Comparison of ENCODE assay signal across 9 cellular contexts in the genomic region with DNA sequence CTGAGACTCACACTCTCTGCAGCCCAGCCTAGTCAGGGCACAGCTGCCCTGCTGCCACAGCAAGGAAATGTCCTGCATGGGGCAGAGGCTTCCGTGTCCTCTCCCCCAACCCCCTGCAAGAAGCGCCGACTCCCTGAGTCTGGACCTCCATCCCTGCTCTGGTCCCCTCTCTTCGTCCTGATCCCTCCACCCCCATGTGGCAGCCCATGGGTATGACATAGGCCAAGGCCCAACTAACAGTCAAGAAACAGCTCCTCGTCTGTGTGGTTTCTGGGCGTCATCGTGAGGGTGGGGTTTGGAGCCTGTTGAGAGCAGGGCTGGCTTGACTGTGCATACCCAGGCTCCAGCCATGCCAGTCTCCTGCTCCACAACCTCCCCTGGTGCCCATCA. TPM values are rescaled to one million over a fixed set of nuclear protein-coding genes. Genes with fewer than 3 reads are reported as not detected.
DNase-seq lines count a peak whose midpoint lies in the region; ATAC-seq, FAIRE-seq and TF ChIP-seq lines count a peak whose summit lies in the region.
"Had no signal": no experiment of that assay in that cellular context is flagged by ENCODE, and none has a peak within 500 bp of the region (broad histone marks: within the 10 kb centered on the region; RNA-seq: fewer than 3 reads in every experiment).

No MANE protein-coding gene starts in this region.

- H3K4me3 ChIP-seq in HepG2 (replicated peaks in 1 of 3; ENCODE audit: insufficient read depth in 1 of 3, low read depth in 2 of 3, low read length in 3 of 3) = no peak overlapping the region

- H3K27me3 Mint-ChIP-seq in activated T-cell treated with anti-CD3 and anti-CD28 coated beads, Interleukin-2, amount 50 U/mL, for 24 hours = no peaks in the 10 kb centered on the region

- POLR2A ChIA-PET in HepG2 (lab: Yijun Ruan, JAX) = no interaction called here

- H3K9ac ChIP-seq in HepG2 (ENCODE audit: insufficient read depth, low read depth, low read length) = no peak overlapping the region

- no peaks in the 10 kb centered on the region for H3K4me1 Mint-ChIP-seq in activated T-cell treated with anti-CD3 and anti-CD28 coated beads, Interleukin-2, amount 50 U/mL, for 24 hours (ENCODE audit: low read depth)

- CTCF ChIA-PET in HepG2 (lab: Yijun Ruan, JAX; ENCODE audit: low intra/inter-chr PET ratio, low total read pairs) = no interaction called here

- H3K27ac ChIP-seq in HepG2 (ENCODE audit: extremely low read length, insufficient read depth, low read length) = no peak overlapping the region
- H3K27ac ChIP-seq: 22Rv1 had no signal

- TF ChIP-seq EP300 in HepG2 (IDR thresholded peaks at IDR 0.05; ENCODE audit: low read depth in 2 of 2, low read length in 2 of 2) (no peak), HepG2 (CRISPR knock-in tag; IDR thresholded peaks at IDR 0.05; ENCODE audit: borderline replicate concordance) (no peak)

- FAIRE-seq in HepG2 (lab: Jason Lieb, UNC) = no peak

- no peaks in the 10 kb centered on the region for H4K20me1 ChIP-seq in HepG2 (ENCODE audit: insufficient read depth, low read length)

- H3K9me3 Mint-ChIP-seq in activated T-cell treated with anti-CD3 and anti-CD28 coated beads, Interleukin-2, amount 50 U/mL, for 24 hours = no peaks in the 10 kb centered on the region

- no peak for TF ChIP-seq RAD21 in HepG2 (CRISPR knock-in tag; IDR thresholded peaks at IDR 0.05)

- H3K4me3 Mint-ChIP-seq in activated T-cell treated with anti-CD3 and anti-CD28 coated beads, Interleukin-2, amount 50 U/mL, for 24 hours = no peak overlapping the region

- TF ChIP-seq POLR2A in HepG2 (IDR thresholded peaks at IDR 0.05; ENCODE audit: insufficient read depth in 1 of 2, low read depth in 2 of 2, low read length in 2 of 2) = no peak

- peaks cover 8% of the 10 kb centered on the region for H3K4me1 ChIP-seq in HepG2 (ENCODE audit: insufficient read depth, low read length)

- 71% methylated on average over 7 of the region's 7 CpGs for WGBS in HepG2 (ENCODE audit: low lambda C conversion rate)

- ATAC-seq in HG03521 (IDR thresholded peaks at IDR 0.05; ENCODE audit: unreplicated experiment) (peak; percentile 69), HepG2 (peak; percentile 83), HG03025 (IDR thresholded peaks at IDR 0.05; ENCODE audit: low FRiP score, unreplicated experiment) (no peak), HG02678 (IDR thresholded peaks at IDR 0.05; ENCODE audit: unreplicated experiment) (no peak)

- no peak overlapping the region for H3K4me2 ChIP-seq in HepG2 (ENCODE audit: low read depth, low read length)

- H3K36me3 Mint-ChIP-seq in activated T-cell treated with anti-CD3 and anti-CD28 coated beads, Interleukin-2, amount 50 U/mL, for 24 hours (ENCODE audit: low read depth) = no peaks in the 10 kb centered on the region

- intact Hi-C loops in HepG2 (cut with micrococcal nuclease; ENCODE audit: unreplicated experiment) = no loop called here

- H3K36me3 ChIP-seq in HepG2 (replicated peaks in 1 of 2; ENCODE audit: control insufficient read depth in 1 of 2, insufficient read depth in 2 of 2, low read length in 2 of 2) = peaks cover 0 to 1% of the 10 kb centered on the region in 2 experiments; a peak in 1 of 5 replicates

- no TSS peak for BruUV-seq in HepG2 (replicated peaks; lab: Mats Ljungman, UMichigan)

- no peaks in the 10 kb centered on the region for H3K27me3 ChIP-seq in HepG2 (ENCODE audit: control insufficient read depth in 1 of 2, insufficient read depth in 2 of 2, low read length in 2 of 2)

- H2AFZ ChIP-seq in HepG2 (ENCODE audit: low read length) = no peak overlapping the region

- no peaks in the 10 kb centered on the region for H3K79me2 ChIP-seq in HepG2 (ENCODE audit: insufficient read depth, low read length)

- no peak overlapping the region for H3K27ac Mint-ChIP-seq in activated T-cell treated with anti-CD3 and anti-CD28 coated beads, Interleukin-2, amount 50 U/mL, for 24 hours

- H3K9me3 ChIP-seq in HepG2 (ENCODE audit: low read length) = no peaks in the 10 kb centered on the region

- peak; percentile 44 for DNase-seq in DMS 273 (lab: John Stamatoyannopoulos, UW; ENCODE audit: unreplicated experiment)
- no peak for DNase-seq in DMS 273 treated with DMSO at 0.1 percent for 48 hours (lab: John Stamatoyannopoulos, UW)
- peak; percentile 42 for DNase-seq in activated T-cell treated with anti-CD3 and anti-CD28 coated beads, Interleukin-2, amount 50 U/mL, for 24 hours
- DNase-seq in HepG2 (ENCODE audit: low spot score) = peak; percentile 17
- no peak for DNase-seq in occipital lobe (lab: John Stamatoyannopoulos, UW)

- in situ Hi-C loops in HepG2 (cut with HindIII; ENCODE audit: extremely low pct_ligation_motif_present, low pct_unique_long_range_greater_than_20kb) = no loop called here

- TF ChIP-seq CTCF in HepG2 (CRISPR knock-in tag; IDR thresholded peaks at IDR 0.05) = peak; percentile 29

TF ChIP-seq in HepG2, 621 proteins besides CTCF, POLR2A, EP300 and RAD21 (continues in another document):
- TF ChIP-seq TIGD3 (CRISPR knock-in tag; IDR thresholded peaks at IDR 0.05; ENCODE audit: borderline replicate concordance) (no peak), ZFYVE20 (CRISPR knock-in tag; IDR thresholded peaks at IDR 0.05; ENCODE audit: borderline replicate concordance, low read depth) (no peak), ZNF550 (CRISPR knock-in tag; IDR thresholded peaks at IDR 0.05; ENCODE audit: borderline replicate concordance) (no peak), SMAD3 (CRISPR knock-in tag; IDR thresholded peaks at IDR 0.05) (no peak), EED (CRISPR knock-in tag; IDR thresholded peaks at IDR 0.05) (no peak), ZMAT5 (CRISPR knock-in tag; IDR thresholded peaks at IDR 0.05; ENCODE audit: borderline replicate concordance, low read depth) (no peak)

RNA-seq across cellular contexts. Expression of gene FAAH, which starts 19.5 kb away (rescaled TPM):
- total RNA-seq in HepG2 (2016; rRNA removed; fragmentation: Illumina TruSeq; extraction: Trizol) (1.5 and 11.0 TPM in 2 replicates), occipital lobe (22.5 TPM)
- 0.81 and 1.3 TPM in 2 replicates for total RNA-seq in HepG2 (2016; cell fraction: cytosol; rRNA removed; fragmentation: Illumina TruSeq; extraction: Trizol; ENCODE audit: low read depth)
- 2.5 and 10.2 TPM in 2 replicates for total RNA-seq in HepG2 (2016; cell fraction: insoluble cytoplasmic fraction; rRNA removed; fragmentation: Illumina TruSeq; extraction: Trizol)
- 1.7 and 2.5 TPM in 2 replicates for total RNA-seq in HepG2 (2016; cell fraction: membrane; rRNA removed; fragmentation: Illumina TruSeq; extraction: Trizol)
- 15.1 and 16.3 TPM in 2 replicates for total RNA-seq in HepG2 (2016; cell fraction: nucleus; rRNA removed; fragmentation: Illumina TruSeq; extraction: Trizol)
- polyA plus RNA-seq in HepG2 (2011; rRNA removed) = 5.4 and 7.3 TPM in 2 replicates
- polyA plus RNA-seq in HepG2 (2011; cell fraction: cytosol; rRNA removed) = 2.5 TPM in 2 replicates
- polyA plus RNA-seq in HepG2 (2011; cell fraction: nucleus; rRNA removed) = 64.9 and 80.8 TPM in 2 replicates
- polyA plus RNA-seq in HepG2 (2012) = 5.2 and 6.0 TPM in 2 replicates
- polyA plus RNA-seq in HepG2 (2016; cell fraction: cytosol; fragmentation: Illumina TruSeq; extraction: Trizol; ENCODE audit: low read depth) = 0.85 and 1.2 TPM in 2 replicates
- polyA plus RNA-seq in HepG2 (2016; cell fraction: insoluble cytoplasmic fraction; fragmentation: Illumina TruSeq; extraction: Trizol; ENCODE audit: low read depth) = 1.3 and 2.2 TPM in 2 replicates
- 1.0 and 1.2 TPM in 2 replicates for polyA plus RNA-seq in HepG2 (2016; cell fraction: membrane; fragmentation: Illumina TruSeq; extraction: Trizol; ENCODE audit: low read depth)
- 32.6 and 35.3 TPM in 2 replicates for polyA plus RNA-seq in HepG2 (2016; cell fraction: nucleus; fragmentation: Illumina TruSeq; extraction: Trizol; ENCODE audit: insufficient read depth, low read depth)
- polyA minus RNA-seq in HepG2 (2011; rRNA and poly(A)+ RNA removed; ENCODE audit: low replicate concordance) = 0.47 and 3.4 TPM in 2 replicates
- polyA minus RNA-seq in HepG2 (2011; cell fraction: cytosol; rRNA and poly(A)+ RNA removed) = 1.4 and 1.7 TPM in 2 replicates
- polyA minus RNA-seq in HepG2 (2011; cell fraction: nucleus; rRNA and poly(A)+ RNA removed) = 11.1 and 15.8 TPM in 2 replicates

Comparison
In these comparisons a context has a peak if more than half of its experiments do, and no peak if none do; other contexts are left out.
1. DNase-seq: peak in DMS 273 (single experiment), activated T-cell treated with anti-CD3 and anti-CD28 coated beads, Interleukin-2, amount 50 U/mL, for 24 hours (single experiment) and HepG2 (single experiment); none in DMS 273 treated with DMSO at 0.1 percent for 48 hours (single experiment) and occipital lobe (single experiment).
2. ATAC-seq: peak in HG03521 (single experiment) and HepG2 (single experiment); none in HG03025 (single experiment) and HG02678 (single experiment).